In genomic region chr5:139414601-139415121, GRCh38 we compare ENCODE assay signal across 10 cellular contexts. TPM values are rescaled to one million over a fixed set of nuclear protein-coding genes. Genes with fewer than 3 reads are reported as not detected.
A peak's percentile ranks its signal among the peaks of the same experiment; 100 is the strongest.
DNase-seq lines count a peak whose midpoint lies in the region; ATAC-seq lines count a peak whose summit lies in the region.
"Had no signal": no experiment of that assay in that cellular context is flagged by ENCODE, and none has a peak within 500 bp of the region (broad histone marks: within the 10 kb centered on the region; RNA-seq: fewer than 3 reads in every experiment).

No MANE protein-coding gene starts in this region.

- ATAC-seq in activated CD4-positive, alpha-beta T cell treated with anti-CD3 and anti-CD28 coated beads for 36 hours = peak; percentile 14
- peak; percentile 58 for ATAC-seq in stimulated activated naive CD8-positive, alpha-beta T cell treated with anti-CD3 and anti-CD28 coated beads, Interleukin-15, Interleukin-2, amounts not matched to agents 100 U/mL and 50 U/mL, for 24 hours
- no peak for ATAC-seq in HG03442 (IDR thresholded peaks at IDR 0.05; ENCODE audit: unreplicated experiment)

- POLR2A ChIA-PET in activated CD4-positive, alpha-beta T cell treated with anti-CD3 and anti-CD28 coated beads for 36 hours (lab: Charles Lee) = interaction anchor here (0.6 to 1.5 kb wide), 10 partner anchors 22 to 346 kb away, joined by 3 to 6 read pairs (median 4); partner anchors contain the start of genes DNAJC18 and MZB1

- CTCF ChIA-PET in activated CD4-positive, alpha-beta T cell treated with anti-CD3 and anti-CD28 coated beads for 36 hours (lab: Charles Lee) = interaction anchor here (0.6 to 3.5 kb wide), 13 partner anchors 8 to 152 kb away, joined by 3 to 14 read pairs (median 5); partner anchors contain the start of genes DNAJC18, PAIP2, SPATA24 and STING1

- no peaks in the 10 kb centered on the region for H3K9me3 ChIP-seq in effector memory CD4-positive, alpha-beta T cell (ENCODE audit: control insufficient read depth, low read length)

- H3K27ac ChIP-seq in effector memory CD4-positive, alpha-beta T cell (ENCODE audit: insufficient read depth, low read length, poor library complexity, severe bottlenecking) = peak overlapping the region; percentile 11
- H3K27ac ChIP-seq: parathyroid adenoma had no signal

- H3K36me3 Mint-ChIP-seq in activated CD4-positive, alpha-beta T cell treated with anti-CD3 and anti-CD28 coated beads for 36 hours (ENCODE audit: low read depth) = peaks cover 53% of the 10 kb centered on the region

- peaks cover 9% of the 10 kb centered on the region for H3K36me3 ChIP-seq in effector memory CD4-positive, alpha-beta T cell (ENCODE audit: control insufficient read depth, insufficient read depth, low read length)

- no peaks in the 10 kb centered on the region for H3K27me3 Mint-ChIP-seq in activated CD4-positive, alpha-beta T cell treated with anti-CD3 and anti-CD28 coated beads for 36 hours

- H3K27ac Mint-ChIP-seq in activated CD4-positive, alpha-beta T cell treated with anti-CD3 and anti-CD28 coated beads for 36 hours = peak overlapping the region; percentile 98

- H3K4me3 Mint-ChIP-seq in activated CD4-positive, alpha-beta T cell treated with anti-CD3 and anti-CD28 coated beads for 36 hours = peak overlapping the region; percentile 60

- H3K27me3 ChIP-seq in effector memory CD4-positive, alpha-beta T cell (replicated peaks; ENCODE audit: control insufficient read depth, insufficient read depth, low read length, poor library complexity, severe bottlenecking) = no peaks in the 10 kb centered on the region

- H3K4me1 Mint-ChIP-seq in activated CD4-positive, alpha-beta T cell treated with anti-CD3 and anti-CD28 coated beads for 36 hours = peaks cover 49% of the 10 kb centered on the region

- H3K4me3 ChIP-seq in effector memory CD4-positive, alpha-beta T cell (ENCODE audit: insufficient read depth, low read depth, low read length, poor library complexity, severe bottlenecking) = no peak overlapping the region

- H3K9me3 Mint-ChIP-seq in activated CD4-positive, alpha-beta T cell treated with anti-CD3 and anti-CD28 coated beads for 36 hours (ENCODE audit: low read depth) = no peaks in the 10 kb centered on the region

- DNase-seq in activated CD4-positive, alpha-beta T cell treated with anti-CD3 and anti-CD28 coated beads for 36 hours = peak; percentile 42
- DNase-seq in activated CD4-positive, alpha-beta T cell treated with anti-CD3 and anti-CD28 coated beads for 48 hours = no peak
- no peak for DNase-seq in effector memory CD4-positive, alpha-beta T cell
- peak; percentile 48 for DNase-seq in stimulated activated naive CD8-positive, alpha-beta T cell treated with anti-CD3 and anti-CD28 coated beads, Interleukin-15, Interleukin-2, amounts not matched to agents 100 U/mL and 50 U/mL, for 24 hours
- DNase-seq in stimulated activated CD4-positive, alpha-beta T cell treated with anti-CD3 and anti-CD28 coated beads, Interleukin-4, amount 100 ng/mL, for 1 hour = no peak
- DNase-seq: IMR-90, trophoblast cell had no signal

- peaks cover 9% of the 10 kb centered on the region for H3K4me1 ChIP-seq in effector memory CD4-positive, alpha-beta T cell (ENCODE audit: control insufficient read depth, insufficient read depth, low read length, poor library complexity, severe bottlenecking)
- H3K4me1 ChIP-seq: parathyroid adenoma had no signal

- intact Hi-C loops in activated CD4-positive, alpha-beta T cell treated with anti-CD3 and anti-CD28 coated beads for 36 hours (cut with DNase I, micrococcal nuclease) = loop anchor here (1.0 to 10.0 kb wide), 13 partner anchors 10 to 350 kb away; partner anchors contain the start of genes SPATA24 (in 2 of the 2), DNAJC18 (in 1 of the 2) and UBE2D2 (in 1 of the 2)

RNA-seq across cellular contexts. Expression of gene SPATA24, which starts 10.8 kb away (rescaled TPM):
- 1 to 10 TPM; 4.6 to 5.9 TPM for total RNA-seq in activated CD4-positive, alpha-beta T cell treated with anti-CD3 and anti-CD28 coated beads for 36 hours

RNA-seq across cellular contexts. Expression of gene PROB1, which starts 19.8 kb away (rescaled TPM):
- 1 to 10 TPM; 3.2 TPM for total RNA-seq in activated CD4-positive, alpha-beta T cell treated with anti-CD3 and anti-CD28 coated beads for 36 hours

RNA-seq across cellular contexts. Expression of gene DNAJC18, which starts 24.7 kb away (rescaled TPM):
- total RNA-seq in activated CD4-positive, alpha-beta T cell treated with anti-CD3 and anti-CD28 coated beads for 36 hours = 10 to 100 TPM; 33.1 to 35.6 TPM

RNA-seq across cellular contexts. Expression of gene MZB1, which starts 24.9 kb away (rescaled TPM):
- 1 to 10 TPM; 7.8 to 9.8 TPM for total RNA-seq in activated CD4-positive, alpha-beta T cell treated with anti-CD3 and anti-CD28 coated beads for 36 hours
- total RNA-seq: frontal cortex, IMR-90 had no signal

RNA-seq across cellular contexts. Expression of gene SLC23A1, which starts 31.6 kb away (rescaled TPM):
- total RNA-seq in activated CD4-positive, alpha-beta T cell treated with anti-CD3 and anti-CD28 coated beads for 36 hours = under 1 TPM; 0.43 to 0.53 TPM
- total RNA-seq: frontal cortex, IMR-90 had no signal

Comparison
In these comparisons a context has a peak if more than half of its experiments do, and no peak if none do; other contexts are left out.
1. DNase-seq: peak in activated CD4-positive, alpha-beta T cell treated with anti-CD3 and anti-CD28 coated beads for 36 hours (single experiment) and stimulated activated naive CD8-positive, alpha-beta T cell treated with anti-CD3 and anti-CD28 coated beads, Interleukin-15, Interleukin-2, amounts not matched to agents 100 U/mL and 50 U/mL, for 24 hours (single experiment); none in activated CD4-positive, alpha-beta T cell treated with anti-CD3 and anti-CD28 coated beads for 48 hours (single experiment), effector memory CD4-positive, alpha-beta T cell (0 of 3) and stimulated activated CD4-positive, alpha-beta T cell treated with anti-CD3 and anti-CD28 coated beads, Interleukin-4, amount 100 ng/mL, for 1 hour (single experiment).